8 cellular contexts compared by ENCODE assay signal in the genomic region with DNA sequence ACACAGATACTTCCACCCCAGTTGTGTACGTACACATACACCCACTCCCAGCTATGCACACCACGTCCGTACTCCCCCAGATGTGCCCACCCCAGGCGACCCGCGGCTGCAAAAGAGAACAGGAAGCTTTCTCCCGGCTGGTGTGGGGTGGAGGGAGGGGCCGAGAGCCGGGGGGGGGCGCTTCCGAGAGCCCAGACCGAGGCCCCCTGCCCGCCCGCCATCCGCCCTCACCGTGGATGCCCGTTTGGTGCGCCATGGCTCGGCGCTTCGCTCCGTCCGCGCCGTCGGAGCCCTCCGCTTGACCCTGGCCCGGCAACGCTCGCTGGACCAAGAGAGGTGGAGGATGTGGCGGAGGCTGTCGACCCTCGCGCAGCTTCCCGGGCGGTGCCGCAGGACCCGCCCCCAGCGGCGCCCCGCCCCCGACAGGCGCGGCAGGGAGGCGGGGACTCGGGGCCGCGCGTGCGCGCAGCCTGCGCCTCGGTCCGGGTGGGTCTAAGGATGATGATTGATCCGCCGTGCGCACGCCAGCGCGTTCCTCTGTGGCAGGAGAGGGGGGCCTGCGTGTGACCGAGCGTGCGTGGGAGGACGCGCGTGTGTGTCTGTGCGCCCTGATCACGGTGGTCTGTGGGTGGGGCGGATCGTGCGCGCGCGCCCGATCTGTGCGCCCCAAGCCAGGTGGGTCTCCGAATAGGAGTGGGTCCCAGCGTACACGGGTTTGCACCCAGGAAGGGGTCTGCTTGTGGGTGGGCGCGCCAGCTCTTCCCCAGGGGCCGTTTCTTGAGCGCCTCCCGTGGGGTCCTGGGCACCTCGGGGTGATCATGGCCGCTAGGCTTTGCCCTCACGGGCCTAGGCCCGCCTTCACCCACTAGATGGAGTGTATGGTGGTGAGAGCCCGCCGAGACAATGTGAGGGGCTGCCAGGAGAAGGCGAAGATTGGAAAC. TPM values are rescaled to one million over a fixed set of nuclear protein-coding genes. Genes with fewer than 3 reads are reported as not detected.
DNase-seq lines count a peak whose midpoint lies in the region; ATAC-seq and TF ChIP-seq lines count a peak whose summit lies in the region.

A gene (minus strand): TSS at position 398 of the 941 bp plus-strand sequence. CDS start 142 bp downstream, at position 256.

- ATAC-seq in GM19023 (IDR thresholded peaks at IDR 0.05; ENCODE audit: unreplicated experiment) = peak; percentile 81
- ATAC-seq in HG03196 (IDR thresholded peaks at IDR 0.05; ENCODE audit: unreplicated experiment) = peak; percentile 65

- H3K4me3 Mint-ChIP-seq in endothelial cell (ENCODE audit: unreplicated experiment) = peak within 1 kb of the TSS; percentile 99

- H3K27me3 Mint-ChIP-seq in endothelial cell (ENCODE audit: unreplicated experiment) = peaks cover 10% of the 10 kb centered on the region

- peak within 1 kb of the TSS; percentile 88 for H3K27ac Mint-ChIP-seq in endothelial cell (ENCODE audit: unreplicated experiment)

- no peak for TF ChIP-seq CTCF in endothelial cell (IDR thresholded peaks at IDR 0.05; ENCODE audit: unreplicated experiment)

- H3K4me1 Mint-ChIP-seq in endothelial cell (ENCODE audit: unreplicated experiment) = peaks cover 19% of the 10 kb centered on the region

- DNase-seq in Ammon's horn (ENCODE audit: low spot score) = peak; percentile 91
- peak; percentile 59 to 72 for DNase-seq in NOMO-1 (lab: John Stamatoyannopoulos, UW; ENCODE audit: unreplicated experiment in 2 of 2)
- peak; percentile 68 for DNase-seq in activated CD8-positive, alpha-beta memory T cell treated with anti-CD3 and anti-CD28 coated beads, Interleukin-2, amount 50 U/mL, for 24 hours (ENCODE audit: extremely low read depth)
- DNase-seq in endothelial cell (ENCODE audit: low spot score) = peak; percentile 87
- DNase-seq in midbrain (lab: John Stamatoyannopoulos, UW) = peak; percentile 68
- peak; percentile 84 to 85 for DNase-seq in stimulated activated CD8-positive, alpha-beta memory T cell treated with anti-CD3 and anti-CD28 coated beads, Interleukin-15, amount 100 ng/mL, for 48 hours (ENCODE audit: low read depth in 2 of 2)

- no peaks in the 10 kb centered on the region for H3K9me3 Mint-ChIP-seq in endothelial cell (ENCODE audit: unreplicated experiment)

- peaks cover 3% of the 10 kb centered on the region for H3K36me3 Mint-ChIP-seq in endothelial cell (ENCODE audit: low read depth, unreplicated experiment)

RNA-seq across cellular contexts. Expression of the gene that starts here (rescaled TPM):
- 85.3 TPM for total RNA-seq in endothelial cell (ENCODE audit: unreplicated experiment)

Comparison
In these comparisons a context has a peak if more than half of its experiments do, and no peak if none do; other contexts are left out.
1. Peak in every context shown above with its lines: DNase-seq and ATAC-seq.